8 cellular contexts compared by ENCODE assay signal in genomic region chr15:59528965-59529402, GRCh38.
DNase-seq lines count a peak whose midpoint lies in the region; ATAC-seq and TF ChIP-seq lines count a peak whose summit lies in the region.

No MANE protein-coding gene starts in this region.

- intact Hi-C loops in heart right ventricle (cut with DNase I), result no loop called here

- no peaks in the 10 kb centered on the region for H3K4me1 ChIP-seq in adipocyte (ENCODE audit: control insufficient read depth, insufficient read depth, low read length)
- peaks cover 0 to 14% (median 0%) of the 10 kb centered on the region in 9 donors for H3K4me1 ChIP-seq in heart right ventricle

- H3K9me3 ChIP-seq in adipocyte (ENCODE audit: control insufficient read depth, low read length), result no peaks in the 10 kb centered on the region
- H3K9me3 ChIP-seq in heart right ventricle, result no peaks in the 10 kb centered on the region

- no peak overlapping the region for H3K4me3 ChIP-seq in adipocyte (ENCODE audit: low read length)
- H3K4me3 ChIP-seq in heart right ventricle, result no peak overlapping the region

- in situ Hi-C loops in ACHN (cut with HindIII; ENCODE audit: low pct_ligation_motif_present, low pct_unique_long_range_greater_than_20kb, low sequenced_read_pairs), result no loop called here

- no peak overlapping the region for H3K27ac ChIP-seq in heart right ventricle

- TF ChIP-seq CTCF in heart right ventricle (IDR thresholded peaks at IDR 0.05), result peak; percentile 67 to 85 (median 80)

- WGBS in heart right ventricle, 2 donors, result 13 to 14% methylated on average over 8 of the region's 8 CpGs

- H3K36me3 ChIP-seq in adipocyte (ENCODE audit: control insufficient read depth, insufficient read depth, low read length, severe bottlenecking) (no peaks in the 10 kb centered on the region), heart right ventricle (no peaks in the 10 kb centered on the region)

- ATAC-seq in GM21381 (IDR thresholded peaks at IDR 0.05; ENCODE audit: unreplicated experiment) (peak; percentile 53), heart right ventricle (peak; percentile 91 to 97 (median 93)), HG03135 (IDR thresholded peaks at IDR 0.05; ENCODE audit: unreplicated experiment) (no peak)

- DNase-seq in ACHN, result peak; percentile 90
- peak; percentile 52 for DNase-seq in NCI-H1694 treated with DMSO at 0.1 percent for 48 hours (lab: John Stamatoyannopoulos, UW)
- peak; percentile 30 to 64 (median 44) for DNase-seq in T-helper 1 cell
- peak; percentile 95 for DNase-seq in adipocyte (ENCODE audit: low read depth)
- DNase-seq in heart right ventricle, result peak; percentile 53 to 86
- DNase-seq in pulmonary artery endothelial cell (ENCODE audit: low read depth, low spot score), result peak; percentile 51

- H3K27me3 ChIP-seq in adipocyte (replicated peaks; ENCODE audit: control insufficient read depth, insufficient read depth, low read length) (peaks cover 10% of the 10 kb centered on the region), heart right ventricle (peaks cover 0 to 14% (median 7%) of the 10 kb centered on the region in 7 donors)

- no peak overlapping the region for H3K9ac ChIP-seq in adipocyte (ENCODE audit: low read length)

Comparison
In these comparisons a context has a peak if more than half of its experiments do, and no peak if none do; other contexts are left out.
1. DNase-seq: peak in every context shown above with its lines; median percentile 95 in adipocyte; 90 in ACHN; 70 in heart right ventricle; 52 in NCI-H1694 treated with DMSO at 0.1 percent for 48 hours; 51 in pulmonary artery endothelial cell; 44 in T-helper 1 cell.